Comparison of ENCODE assay signal across 8 cellular contexts in the genomic region with DNA sequence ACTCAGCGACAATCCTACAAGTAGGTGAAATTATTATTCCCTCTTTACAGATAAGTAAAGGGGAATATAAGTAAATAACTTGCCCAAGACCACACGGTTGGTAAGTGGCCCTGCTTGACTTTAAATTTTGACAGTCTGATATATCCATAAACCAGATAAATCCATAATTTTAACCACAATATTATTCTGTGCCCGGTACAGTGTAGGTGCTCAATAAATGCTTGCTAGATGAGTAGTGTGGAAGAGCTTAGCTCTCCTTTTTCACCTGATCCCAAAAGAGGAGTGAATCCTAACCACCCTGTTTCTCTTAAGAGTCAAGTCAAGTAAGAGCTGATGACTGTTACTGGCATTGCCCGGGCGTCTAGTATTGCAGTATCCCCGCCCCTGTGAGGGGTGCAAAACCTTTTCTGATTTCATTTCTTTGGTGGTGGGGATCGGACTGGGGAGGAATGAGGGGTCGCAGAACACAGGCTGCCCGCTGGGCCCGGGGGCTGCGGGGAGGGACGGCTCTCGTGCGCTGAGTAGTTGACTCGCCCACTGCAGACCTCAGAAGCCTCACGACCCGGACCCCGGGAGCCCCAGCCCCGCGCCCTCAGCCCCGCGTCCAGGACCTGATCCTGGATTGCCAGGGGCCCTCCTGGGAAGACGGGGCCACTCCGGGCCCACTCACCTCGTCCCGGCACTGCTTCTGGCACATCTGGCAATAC. TPM values are rescaled to one million over a fixed set of nuclear protein-coding genes. Genes with fewer than 3 reads are reported as not detected.
DNase-seq lines count a peak whose midpoint lies in the region; ATAC-seq lines count a peak whose summit lies in the region.

No MANE protein-coding gene starts in this region.

- H3K27ac Mint-ChIP-seq in activated CD8-positive, alpha-beta T cell treated with anti-CD3 and anti-CD28 coated beads, Interleukin-2, amount 10 ng/mL, durations not matched to agents 7 days and 5 days = no peak overlapping the region

- H3K27me3 Mint-ChIP-seq in activated CD8-positive, alpha-beta T cell treated with anti-CD3 and anti-CD28 coated beads, Interleukin-2, amount 10 ng/mL, durations not matched to agents 7 days and 5 days (ENCODE audit: low read depth) = no peaks in the 10 kb centered on the region

- H3K27ac ChIP-seq in iPS-18a (ENCODE audit: low read length) = peak overlapping the region; percentile 6
- H3K27ac ChIP-seq in subcutaneous abdominal adipose tissue (ENCODE audit: low read depth, low read length) = peak overlapping the region; percentile 79

- POLR2A ChIA-PET in activated CD8-positive, alpha-beta T cell treated with anti-CD3 and anti-CD28 coated beads, Interleukin-2, amount 10 ng/mL, durations not matched to agents 7 days and 5 days (lab: Charles Lee) = interaction anchor here (0.5 to 2.2 kb wide), 8 partner anchors 9 to 593 kb away, joined by 3 to 36 read pairs (median 4); a partner anchor contains a TSS

- peak overlapping the region; percentile 84 for H3K4me3 ChIP-seq in iPS-18a (ENCODE audit: low read length)
- H3K4me3 ChIP-seq in subcutaneous abdominal adipose tissue (ENCODE audit: low read depth in 1 of 5, low read length in 5 of 5) = peak overlapping the region; percentile 91 to 99 (median 97)

- H3K36me3 ChIP-seq in iPS-18a (ENCODE audit: control insufficient read depth, low read depth, low read length) = no peaks in the 10 kb centered on the region
- peaks cover 0 to 3% (median 0%) of the 10 kb centered on the region in 5 donors for H3K36me3 ChIP-seq in subcutaneous abdominal adipose tissue (ENCODE audit: control insufficient read depth in 5 of 5, insufficient read depth in 5 of 5, low read length in 5 of 5)

- CTCF ChIA-PET in activated CD8-positive, alpha-beta T cell treated with anti-CD3 and anti-CD28 coated beads, Interleukin-2, amount 10 ng/mL, durations not matched to agents 7 days and 5 days (lab: Charles Lee) = interaction anchor here (0.8 to 1.9 kb wide), 5 partner anchors 11 to 262 kb away, joined by 3 to 11 read pairs (median 4); a partner anchor contains a TSS

- H3K4me1 Mint-ChIP-seq in activated CD8-positive, alpha-beta T cell treated with anti-CD3 and anti-CD28 coated beads, Interleukin-2, amount 10 ng/mL, durations not matched to agents 7 days and 5 days (ENCODE audit: low read depth) = peaks cover 40% of the 10 kb centered on the region

- H3K9me3 ChIP-seq in iPS-18a (ENCODE audit: control insufficient read depth, low read depth, low read length) (no peaks in the 10 kb centered on the region), subcutaneous abdominal adipose tissue (ENCODE audit: control insufficient read depth in 5 of 5, low read length in 5 of 5) (no peaks in the 10 kb centered on the region)

- H3K4me1 ChIP-seq in iPS-18a (ENCODE audit: control insufficient read depth, low read depth, low read length) (peaks cover 12% of the 10 kb centered on the region), subcutaneous abdominal adipose tissue (ENCODE audit: control insufficient read depth in 5 of 5, insufficient read depth in 5 of 5, low read length in 5 of 5) (peaks cover 2 to 39% (median 36%) of the 10 kb centered on the region in 5 donors)

- intact Hi-C loops in Right ventricle myocardium inferior (cut with DNase I) (no loop called here), cardiac septum (cut with DNase I) (no loop called here)

- DNase-seq in Right ventricle myocardium inferior (ENCODE audit: missing footprints) = peak; percentile 69
- DNase-seq in cardiac septum (ENCODE audit: low spot score) = no peak
- DNase-seq in activated CD8-positive, alpha-beta T cell treated with anti-CD3 and anti-CD28 coated beads, Interleukin-2, amount 10 ng/mL, durations not matched to agents 7 days and 5 days = peak; percentile 26
- no peak for DNase-seq in SIG-M5 treated with dmso at 0.1 percent for 504 hours (lab: John Stamatoyannopoulos, UW; ENCODE audit: unreplicated experiment)
- no peak for DNase-seq in NCI-H2029 treated with DMSO at 0.1 percent for 48 hours (lab: John Stamatoyannopoulos, UW)

- H3K27me3 ChIP-seq in iPS-18a (ENCODE audit: control insufficient read depth, insufficient read depth, low read length) (no peaks in the 10 kb centered on the region), subcutaneous abdominal adipose tissue (ENCODE audit: control insufficient read depth in 5 of 5, insufficient read depth in 4 of 5, low read length in 5 of 5) (no peaks in the 10 kb centered on the region)

- H3K4me3 Mint-ChIP-seq in activated CD8-positive, alpha-beta T cell treated with anti-CD3 and anti-CD28 coated beads, Interleukin-2, amount 10 ng/mL, durations not matched to agents 7 days and 5 days = no peak overlapping the region

- peak; percentile 15 for ATAC-seq in Right ventricle myocardium inferior
- ATAC-seq in HG03095 (IDR thresholded peaks at IDR 0.05; ENCODE audit: unreplicated experiment) = peak; percentile 8
- peak; percentile 10 for ATAC-seq in activated CD8-positive, alpha-beta T cell treated with anti-CD3 and anti-CD28 coated beads, Interleukin-2, amount 10 ng/mL, durations not matched to agents 7 days and 5 days

- H3K9ac ChIP-seq in iPS-18a (ENCODE audit: low read length) (peak overlapping the region; percentile 72), subcutaneous abdominal adipose tissue (ENCODE audit: low read length in 5 of 5) (peak overlapping the region; percentile 91 to 98 (median 98))

- H3K36me3 Mint-ChIP-seq in activated CD8-positive, alpha-beta T cell treated with anti-CD3 and anti-CD28 coated beads, Interleukin-2, amount 10 ng/mL, durations not matched to agents 7 days and 5 days (ENCODE audit: low read depth) = peaks cover 30% of the 10 kb centered on the region

- no peaks in the 10 kb centered on the region for H3K9me3 Mint-ChIP-seq in activated CD8-positive, alpha-beta T cell treated with anti-CD3 and anti-CD28 coated beads, Interleukin-2, amount 10 ng/mL, durations not matched to agents 7 days and 5 days (ENCODE audit: insufficient read depth)

RNA-seq across cellular contexts. Expression of a gene that starts 0.5 kb away (rescaled TPM):
- 7.5 TPM for total RNA-seq in Right ventricle myocardium inferior
- total RNA-seq in cardiac septum = 7.5 TPM
- total RNA-seq in activated CD8-positive, alpha-beta T cell treated with anti-CD3 and anti-CD28 coated beads, Interleukin-2, amount 10 ng/mL, durations not matched to agents 7 days and 5 days = 10 to 100 TPM; 14.8 to 17.5 TPM

RNA-seq across cellular contexts. Expression of a gene that starts 0.7 kb away (rescaled TPM):
- total RNA-seq in Right ventricle myocardium inferior = 804 TPM
- total RNA-seq in cardiac septum = 570 TPM
- 100 to 1,000 TPM; 291 to 293 TPM for total RNA-seq in activated CD8-positive, alpha-beta T cell treated with anti-CD3 and anti-CD28 coated beads, Interleukin-2, amount 10 ng/mL, durations not matched to agents 7 days and 5 days

RNA-seq across cellular contexts. Expression of a gene that starts 31.0 kb away (rescaled TPM):
- total RNA-seq in Right ventricle myocardium inferior = 11.8 TPM
- 12.4 TPM for total RNA-seq in cardiac septum
- 10 to 100 TPM; 13.7 to 14.6 TPM for total RNA-seq in activated CD8-positive, alpha-beta T cell treated with anti-CD3 and anti-CD28 coated beads, Interleukin-2, amount 10 ng/mL, durations not matched to agents 7 days and 5 days

Comparison
In these comparisons a context has a peak if more than half of its experiments do, and no peak if none do; other contexts are left out.
1. DNase-seq: peak in Right ventricle myocardium inferior (single experiment) and activated CD8-positive, alpha-beta T cell treated with anti-CD3 and anti-CD28 coated beads, Interleukin-2, amount 10 ng/mL, durations not matched to agents 7 days and 5 days (single experiment); none in cardiac septum (single experiment), SIG-M5 treated with dmso at 0.1 percent for 504 hours (single experiment) and NCI-H2029 treated with DMSO at 0.1 percent for 48 hours (single experiment).
2. Peak in every context shown above with its lines, with median percentiles within 50 percentile points of each other: ATAC-seq.